ENCODE assay signal across 19 cellular contexts in genomic region chr4:140122891-140123290, GRCh38. TPM values are rescaled to one million over a fixed set of nuclear protein-coding genes. Genes with fewer than 3 reads are reported as not detected.
A peak's percentile ranks its signal among the peaks of the same experiment; 100 is the strongest.
DNase-seq lines count a peak whose midpoint lies in the region; ATAC-seq and TF ChIP-seq lines count a peak whose summit lies in the region.
"Had no signal": no experiment of that assay in that cellular context is flagged by ENCODE, and none has a peak within 500 bp of the region (broad histone marks: within the 10 kb centered on the region; RNA-seq: fewer than 3 reads in every experiment).

No MANE protein-coding gene starts in this region.

- H3K27ac ChIP-seq in BLaER1 (no peak overlapping the region), endodermal cell (ENCODE audit: low read depth, low read length) (no peak overlapping the region)
- H3K27ac ChIP-seq: C4-2B, Peyer's patch had no signal

- peaks cover 19% of the 10 kb centered on the region for H3K9me3 ChIP-seq in BLaER1
- no peaks in the 10 kb centered on the region for H3K9me3 ChIP-seq in Loucy (ENCODE audit: insufficient read depth, low read depth, low read length)
- H3K9me3 ChIP-seq in endodermal cell (ENCODE audit: control insufficient read depth, low read length), result no peaks in the 10 kb centered on the region
- H3K9me3 ChIP-seq: Peyer's patch had no signal

- no peaks in the 10 kb centered on the region for H3K9me2 ChIP-seq in Loucy (replicated peaks; ENCODE audit: low read depth, low read length)

- DNase-seq in activated CD4-positive, alpha-beta T cell treated with anti-CD3 and anti-CD28 coated beads for 36 hours, result no peak
- DNase-seq in activated CD4-positive, alpha-beta T cell treated with anti-CD3 and anti-CD28 coated beads, Interleukin-2, amount 50 U/mL, for 4 hours, result no peak
- DNase-seq in activated CD8-positive, alpha-beta T cell treated with anti-CD3 and anti-CD28 coated beads, Interleukin-2, amount 10 ng/mL, durations not matched to agents 7 days and 5 days, result no peak
- DNase-seq in GM10248 (ENCODE audit: extremely low spot score) (no peak), endodermal cell (no peak), middle frontal gyrus (ENCODE audit: extremely low spot score, low spot score) (no peak)
- DNase-seq: 8988T, DMS79, IMR-90, NCI-H1048, NCI-H1694 treated with DMSO at 0.1 percent for 48 hours, NCI-H446, NCI-H748 treated with DMSO at 0.1 percent for 48 hours, Peyer's patch, Right ventricle myocardium superior had no signal

- H3K9ac ChIP-seq in BLaER1 (no peak overlapping the region), Loucy (ENCODE audit: low read depth, low read length, poor library complexity, severe bottlenecking) (no peak overlapping the region), endodermal cell (ENCODE audit: extremely low read depth, low read length, poor library complexity, severe bottlenecking) (no peak overlapping the region)

- no peaks in the 10 kb centered on the region for H3K9me3 Mint-ChIP-seq in activated CD4-positive, alpha-beta T cell treated with anti-CD3 and anti-CD28 coated beads for 36 hours (ENCODE audit: low read depth)
- H3K9me3 Mint-ChIP-seq in activated CD8-positive, alpha-beta T cell treated with anti-CD3 and anti-CD28 coated beads, Interleukin-2, amount 10 ng/mL, durations not matched to agents 7 days and 5 days (ENCODE audit: insufficient read depth), result no peaks in the 10 kb centered on the region
- H3K9me3 Mint-ChIP-seq in endodermal cell, result peaks cover 3% of the 10 kb centered on the region
- H3K9me3 Mint-ChIP-seq: GM23338 had no signal

- H4K20me1 ChIP-seq in BLaER1 (0 out of 2 replicates have a peak, but pooled peaks cover 6% of the 10 kb centered on the region), Loucy (ENCODE audit: insufficient read depth, low read length, poor library complexity, severe bottlenecking) (no peaks in the 10 kb centered on the region)

- 98 to 100% methylated on average over 1 of the region's 1 CpG for WGBS in endodermal cell (ENCODE audit: insufficient coverage in 1 of 2, insufficient read length in 1 of 2), 2 experiments

- H2AFZ ChIP-seq in Loucy (ENCODE audit: low read length), result no peak overlapping the region
- H2AFZ ChIP-seq: GM23338 had no signal

- H3F3A ChIP-seq in Loucy (ENCODE audit: low read depth), result no peaks in the 10 kb centered on the region

- TF ChIP-seq CTCF in Loucy (conservative IDR thresholded peaks at IDR 0.05; ENCODE audit: low read length), result no peak
- no peak for TF ChIP-seq CTCF in GM10248 (IDR thresholded peaks at IDR 0.05; ENCODE audit: control extremely low read depth, extremely low read depth, low read depth, missing control alignments)
- TF ChIP-seq CTCF in endodermal cell (conservative IDR thresholded peaks at IDR 0.05), result no peak

- no peak overlapping the region for H3K4me3 Mint-ChIP-seq in activated CD4-positive, alpha-beta T cell treated with anti-CD3 and anti-CD28 coated beads for 36 hours
- peak overlapping the region; percentile 22 for H3K4me3 Mint-ChIP-seq in activated CD8-positive, alpha-beta T cell treated with anti-CD3 and anti-CD28 coated beads, Interleukin-2, amount 10 ng/mL, durations not matched to agents 7 days and 5 days
- H3K4me3 Mint-ChIP-seq in endodermal cell, result no peak overlapping the region
- H3K4me3 Mint-ChIP-seq: GM23338 had no signal

- H3K27me3 ChIP-seq in BLaER1 (no peaks in the 10 kb centered on the region), Loucy (ENCODE audit: insufficient read depth, low read length, poor library complexity, severe bottlenecking) (no peaks in the 10 kb centered on the region), endodermal cell (ENCODE audit: control insufficient read depth, insufficient read depth, low read length, poor library complexity, severe bottlenecking) (no peaks in the 10 kb centered on the region)
- H3K27me3 ChIP-seq: Peyer's patch had no signal

- peaks cover 53% of the 10 kb centered on the region for H3K4me1 ChIP-seq in BLaER1
- peaks cover 23% of the 10 kb centered on the region for H3K4me1 ChIP-seq in Loucy (ENCODE audit: insufficient read depth, low read length, poor library complexity, severe bottlenecking)
- H3K4me1 ChIP-seq in endodermal cell (ENCODE audit: control insufficient read depth, insufficient read depth, low read length), result peaks cover 3% of the 10 kb centered on the region
- H3K4me1 ChIP-seq: Peyer's patch had no signal

- H3K4me1 Mint-ChIP-seq in activated CD4-positive, alpha-beta T cell treated with anti-CD3 and anti-CD28 coated beads for 36 hours, result peaks cover 15% of the 10 kb centered on the region
- peaks cover 27% of the 10 kb centered on the region for H3K4me1 Mint-ChIP-seq in activated CD8-positive, alpha-beta T cell treated with anti-CD3 and anti-CD28 coated beads, Interleukin-2, amount 10 ng/mL, durations not matched to agents 7 days and 5 days (ENCODE audit: low read depth)
- H3K4me1 Mint-ChIP-seq in endodermal cell, result peaks cover 19% of the 10 kb centered on the region

- intact Hi-C loops in activated CD4-positive, alpha-beta T cell treated with anti-CD3 and anti-CD28 coated beads for 36 hours (cut with DNase I, micrococcal nuclease), result no loop called here

- H3K4me3 ChIP-seq in BLaER1, result no peak overlapping the region
- no peak overlapping the region for H3K4me3 ChIP-seq in Loucy (ENCODE audit: low read length, poor library complexity, severe bottlenecking)
- H3K4me3 ChIP-seq in endodermal cell (ENCODE audit: low read length), result no peak overlapping the region
- H3K4me3 ChIP-seq: GM23338, Peyer's patch had no signal

- H3K79me2 ChIP-seq in Loucy (ENCODE audit: insufficient read depth, low read length), result peaks cover 86% of the 10 kb centered on the region

- ATAC-seq in activated CD4-positive, alpha-beta T cell treated with anti-CD3 and anti-CD28 coated beads for 36 hours, result no peak
- ATAC-seq in activated CD8-positive, alpha-beta T cell treated with anti-CD3 and anti-CD28 coated beads, Interleukin-2, amount 10 ng/mL, durations not matched to agents 7 days and 5 days, result peak; percentile 74

- H3K36me3 ChIP-seq in BLaER1 (peaks cover 17% of the 10 kb centered on the region), Loucy (ENCODE audit: insufficient read depth, low read length) (no peaks in the 10 kb centered on the region), endodermal cell (ENCODE audit: control insufficient read depth, insufficient read depth, low read length) (peaks cover 17% of the 10 kb centered on the region)
- H3K36me3 ChIP-seq: Peyer's patch had no signal

- POLR2A ChIA-PET in activated CD4-positive, alpha-beta T cell treated with anti-CD3 and anti-CD28 coated beads for 36 hours (lab: Charles Lee), result no interaction called here
- POLR2A ChIA-PET in activated CD8-positive, alpha-beta T cell treated with anti-CD3 and anti-CD28 coated beads, Interleukin-2, amount 10 ng/mL, durations not matched to agents 7 days and 5 days (lab: Charles Lee), result interaction anchor here (0.9 to 2.3 kb wide), 2 partner anchors 28 to 170 kb away, joined by 3 to 6 read pairs; no protein-coding TSS in a partner anchor
- POLR2A ChIA-PET in GM10248 (lab: Yijun Ruan, JAX), result no interaction called here

- H3K36me3 Mint-ChIP-seq in activated CD4-positive, alpha-beta T cell treated with anti-CD3 and anti-CD28 coated beads for 36 hours (ENCODE audit: low read depth), result no peaks in the 10 kb centered on the region
- peaks cover 9% of the 10 kb centered on the region for H3K36me3 Mint-ChIP-seq in activated CD8-positive, alpha-beta T cell treated with anti-CD3 and anti-CD28 coated beads, Interleukin-2, amount 10 ng/mL, durations not matched to agents 7 days and 5 days (ENCODE audit: low read depth)
- H3K36me3 Mint-ChIP-seq in endodermal cell (ENCODE audit: low read depth), result peaks cover 10% of the 10 kb centered on the region

- H3K4me2 ChIP-seq in BLaER1, result peak overlapping the region; percentile 0; the same call in 1 of the 2 replicates
- peak overlapping the region; percentile 3 for H3K4me2 ChIP-seq in Loucy (ENCODE audit: low read depth, low read length, poor library complexity, severe bottlenecking)

- peaks cover 2% of the 10 kb centered on the region for H3K27me3 Mint-ChIP-seq in activated CD4-positive, alpha-beta T cell treated with anti-CD3 and anti-CD28 coated beads for 36 hours
- H3K27me3 Mint-ChIP-seq in activated CD8-positive, alpha-beta T cell treated with anti-CD3 and anti-CD28 coated beads, Interleukin-2, amount 10 ng/mL, durations not matched to agents 7 days and 5 days (ENCODE audit: low read depth), result no peaks in the 10 kb centered on the region
- H3K27me3 Mint-ChIP-seq in endodermal cell (ENCODE audit: insufficient read depth), result no peaks in the 10 kb centered on the region

- H3K27ac Mint-ChIP-seq in activated CD4-positive, alpha-beta T cell treated with anti-CD3 and anti-CD28 coated beads for 36 hours, result peak overlapping the region; percentile 34
- peak overlapping the region; percentile 74 for H3K27ac Mint-ChIP-seq in activated CD8-positive, alpha-beta T cell treated with anti-CD3 and anti-CD28 coated beads, Interleukin-2, amount 10 ng/mL, durations not matched to agents 7 days and 5 days
- no peak overlapping the region for H3K27ac Mint-ChIP-seq in endodermal cell
- H3K27ac Mint-ChIP-seq: GM23338 had no signal

- CTCF ChIA-PET in activated CD4-positive, alpha-beta T cell treated with anti-CD3 and anti-CD28 coated beads for 36 hours (lab: Charles Lee), result interaction anchor here (0.6 to 2.8 kb wide), 3 partner anchors 10 to 28 kb away, joined by 3 to 8 read pairs (median 5); no protein-coding TSS in a partner anchor
- CTCF ChIA-PET in activated CD8-positive, alpha-beta T cell treated with anti-CD3 and anti-CD28 coated beads, Interleukin-2, amount 10 ng/mL, durations not matched to agents 7 days and 5 days (lab: Charles Lee), result interaction anchor here (0.8 to 1.3 kb wide), 6 partner anchors 10 to 57 kb away, joined by 3 to 7 read pairs (median 4); no protein-coding TSS in a partner anchor
- CTCF ChIA-PET in GM10248 (lab: Yijun Ruan, JAX), result interaction anchor here (1.0 kb wide), 1 partner anchor 19 kb away, joined by 4 read pairs; no protein-coding TSS in a partner anchor

RNA-seq across cellular contexts. Expression of gene MAML3, which starts 31.1 kb away (rescaled TPM):
- 1 to 10 TPM; 1.6 to 1.9 TPM for total RNA-seq in activated CD4-positive, alpha-beta T cell treated with anti-CD3 and anti-CD28 coated beads for 36 hours
- total RNA-seq in activated CD8-positive, alpha-beta T cell treated with anti-CD3 and anti-CD28 coated beads, Interleukin-2, amount 10 ng/mL, durations not matched to agents 7 days and 5 days, result 1 to 10 TPM; 4.0 to 4.1 TPM
- 10 to 100 TPM; 29.2 to 32.2 TPM for total RNA-seq in endodermal cell
- 16.8 TPM for polyA plus RNA-seq in endodermal cell (2013, experiment 1 of 2)
- 15.4 TPM for polyA plus RNA-seq in endodermal cell (2013, experiment 2 of 2)

Comparison
In these comparisons a context has a peak if more than half of its experiments do, and no peak if none do; other contexts are left out.
1. RNA of gene MAML3, which starts 31.1 kb away (total RNA-seq): 29.2 to 32.2 TPM in endodermal cell; 4.0 to 4.1 TPM in activated CD8-positive, alpha-beta T cell treated with anti-CD3 and anti-CD28 coated beads, Interleukin-2, amount 10 ng/mL, durations not matched to agents 7 days and 5 days and 1.6 to 1.9 TPM in activated CD4-positive, alpha-beta T cell treated with anti-CD3 and anti-CD28 coated beads for 36 hours; every median in the first group is over 4 times any median in the second.